In genomic region chr2:157152362-157152761, GRCh38 we compare ENCODE assay signal across 22 cellular contexts.
"Had no signal": no experiment of that assay in that cellular context is flagged by ENCODE, and none has a peak within 500 bp of the region (broad histone marks: within the 10 kb centered on the region; RNA-seq: fewer than 3 reads in every experiment).

No MANE protein-coding gene starts in this region.

- H3K4me1 ChIP-seq: body of pancreas, esophagus squamous epithelium, left lung, parathyroid adenoma, sigmoid colon had no signal

- H3K27me3 ChIP-seq: body of pancreas, colonic mucosa, esophagus squamous epithelium, left lung, sigmoid colon had no signal

- H3K36me3 ChIP-seq: colonic mucosa, esophagus squamous epithelium, left lung, sigmoid colon, thoracic aorta had no signal

- H3K36me3 Mint-ChIP-seq: activated naive CD4-positive, alpha-beta T cell treated with anti-CD3 and anti-CD28 coated beads, Interleukin-2, amount 50 U/mL, for 72 hours; naive B cell had no signal

- H3K9ac ChIP-seq: parathyroid adenoma had no signal

- H3K79me2 ChIP-seq: parathyroid adenoma had no signal

- H3K4me3 Mint-ChIP-seq: activated B cell treated with CpG ODN at 0.5 μM for 24 hours; activated CD4-positive, alpha-beta T cell treated with anti-CD3 and anti-CD28 coated beads, Interleukin-2, amount 10 ng/mL, durations not matched to agents 24 days and 14 days; activated CD8-positive, alpha-beta T cell treated with anti-CD3 and anti-CD28 coated beads, Interleukin-2, amount 10 ng/mL, durations not matched to agents 7 days and 5 days; activated T-cell treated with anti-CD3 and anti-CD28 coated beads, Interleukin-2, amount 50 U/mL, for 72 hours; naive B cell had no signal

- H3K27me3 Mint-ChIP-seq: activated B cell treated with CpG ODN at 0.5 μM for 24 hours had no signal

- H3K4me3 ChIP-seq: body of pancreas, colonic mucosa, esophagus squamous epithelium, left lung, sigmoid colon, thoracic aorta had no signal

- H3K4me1 Mint-ChIP-seq: activated B cell treated with CpG ODN at 0.5 μM for 24 hours; activated CD4-positive, alpha-beta T cell treated with anti-CD3 and anti-CD28 coated beads, Interleukin-2, amount 10 ng/mL, durations not matched to agents 24 days and 14 days; naive B cell had no signal

- ATAC-seq: activated CD8-positive, alpha-beta T cell treated with anti-CD3 and anti-CD28 coated beads, Interleukin-2, amount 10 ng/mL, durations not matched to agents 7 days and 5 days; activated naive CD4-positive, alpha-beta T cell treated with anti-CD3 and anti-CD28 coated beads, Interleukin-2, amount 50 U/mL, for 72 hours; activated T-cell treated with anti-CD3 and anti-CD28 coated beads, Interleukin-2, amount 50 U/mL, for 72 hours; body of pancreas; left lung had no signal

- H2AFZ ChIP-seq: parathyroid adenoma had no signal

- FAIRE-seq: keratinocyte had no signal

- H3K27ac ChIP-seq: body of pancreas, esophagus squamous epithelium, left lung, parathyroid adenoma, sigmoid colon, thoracic aorta had no signal

- H3K9me3 Mint-ChIP-seq: activated B cell treated with CpG ODN at 0.5 μM for 24 hours; activated CD4-positive, alpha-beta T cell treated with anti-CD3 and anti-CD28 coated beads, Interleukin-2, amount 10 ng/mL, durations not matched to agents 24 days and 14 days; activated naive CD4-positive, alpha-beta T cell treated with anti-CD3 and anti-CD28 coated beads, Interleukin-2, amount 50 U/mL, for 72 hours; activated T-cell treated with anti-CD3 and anti-CD28 coated beads, Interleukin-2, amount 50 U/mL, for 72 hours had no signal

- H3K9me3 ChIP-seq: body of pancreas, colonic mucosa, esophagus squamous epithelium, left lung, sigmoid colon, thoracic aorta had no signal

- H3K27ac Mint-ChIP-seq: activated B cell treated with CpG ODN at 0.5 μM for 24 hours; activated CD4-positive, alpha-beta T cell treated with anti-CD3 and anti-CD28 coated beads, Interleukin-2, amount 10 ng/mL, durations not matched to agents 24 days and 14 days; activated CD8-positive, alpha-beta T cell treated with anti-CD3 and anti-CD28 coated beads, Interleukin-2, amount 10 ng/mL, durations not matched to agents 7 days and 5 days; activated naive CD4-positive, alpha-beta T cell treated with anti-CD3 and anti-CD28 coated beads, Interleukin-2, amount 50 U/mL, for 72 hours; activated T-cell treated with anti-CD3 and anti-CD28 coated beads, Interleukin-2, amount 50 U/mL, for 72 hours; naive B cell had no signal

- DNase-seq: activated B cell treated with CpG ODN at 0.5 μM for 24 hours; activated CD4-positive, alpha-beta T cell treated with anti-CD3 and anti-CD28 coated beads, Interleukin-2, amount 10 ng/mL, durations not matched to agents 24 days and 14 days; activated CD8-positive, alpha-beta memory T cell treated with anti-CD3 and anti-CD28 coated beads, Interleukin-2, amount 50 U/mL, for 4 hours; activated CD8-positive, alpha-beta T cell treated with anti-CD3 and anti-CD28 coated beads, Interleukin-2, amount 10 ng/mL, durations not matched to agents 7 days and 5 days; activated gamma-delta T cell; activated T-cell treated with anti-CD3 and anti-CD28 coated beads, Interleukin-2, amount 50 U/mL, for 72 hours; amniotic stem cell; body of pancreas; central memory CD4-positive, alpha-beta T cell; colonic mucosa; esophagus squamous epithelium; hippocampal formation; left lung; mammary epithelial cell; naive B cell; sigmoid colon; stimulated activated CD4-positive, alpha-beta T cell treated with anti-CD3 and anti-CD28 coated beads, Interleukin-12 subunit alpha, Interleukin-12 subunit beta, amount 100 ng/mL, for 4 hours; stimulated activated CD4-positive, alpha-beta T cell treated with anti-CD3 and anti-CD28 coated beads, Interleukin-2, amount 100 ng/mL, for 24 hours had no signal
